8 cellular contexts compared by ENCODE assay signal in the genomic region with DNA sequence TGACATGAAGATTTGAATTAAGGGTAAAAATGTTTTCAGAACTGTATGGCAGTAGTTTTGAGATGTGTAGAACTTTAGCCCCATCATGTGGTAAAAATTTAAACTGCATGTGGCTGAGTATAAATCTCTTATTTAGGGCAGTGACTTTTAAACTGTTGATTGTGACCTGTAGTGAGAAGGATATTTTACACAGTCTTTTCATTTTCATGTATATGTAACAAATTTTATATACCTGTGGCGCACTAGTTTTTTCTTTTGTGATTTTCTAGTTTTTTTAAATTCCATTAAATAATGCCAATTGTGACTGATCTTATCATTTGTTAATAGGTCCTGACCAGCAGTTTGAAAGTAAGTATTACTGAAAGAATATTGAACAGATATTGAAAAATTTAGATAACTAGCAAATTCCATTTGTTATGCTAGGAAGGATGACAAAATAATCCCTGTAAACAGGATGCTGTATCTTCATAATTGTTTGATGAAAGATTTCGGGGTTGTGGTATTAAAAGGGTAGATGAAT. TPM values are rescaled to one million over a fixed set of nuclear protein-coding genes. Genes with fewer than 3 reads are reported as not detected.
DNase-seq lines count a peak whose midpoint lies in the region; ATAC-seq and TF ChIP-seq lines count a peak whose summit lies in the region.

No MANE protein-coding gene starts in this region.

- no peaks in the 10 kb centered on the region for H3K9me2 ChIP-seq in PC-3 (replicated peaks; ENCODE audit: low read length)

- peaks cover 3% of the 10 kb centered on the region for H3K4me1 ChIP-seq in A673 (ENCODE audit: insufficient read depth, low read length, poor library complexity, severe bottlenecking)
- peaks cover 10% of the 10 kb centered on the region for H3K4me1 ChIP-seq in PC-3 (ENCODE audit: insufficient read depth, low read length)
- H3K4me1 ChIP-seq in tibial artery: peaks cover 0 to 25% (median 9%) of the 10 kb centered on the region in 4 donors

- H3K9me3 ChIP-seq in A673 (ENCODE audit: low read depth, low read length, poor library complexity, severe bottlenecking) (no peaks in the 10 kb centered on the region), PC-3 (ENCODE audit: low read length) (no peaks in the 10 kb centered on the region), tibial artery (no peaks in the 10 kb centered on the region)

- H4K20me1 ChIP-seq in PC-3 (ENCODE audit: low read length): peaks cover 11% of the 10 kb centered on the region

- H3K4me3 ChIP-seq in A673 (ENCODE audit: low read depth, low read length, poor library complexity, severe bottlenecking): no peak overlapping the region
- no peak overlapping the region for H3K4me3 ChIP-seq in PC-3 (ENCODE audit: low read length)
- no peak overlapping the region for H3K4me3 ChIP-seq in cardiac fibroblast (replicated peaks in 1 of 2; ENCODE audit: low read depth in 2 of 2, low read length in 2 of 2)
- no peak overlapping the region for H3K4me3 ChIP-seq in tibial artery

- no peak overlapping the region for H3K4me2 ChIP-seq in PC-3 (ENCODE audit: low read length)

- H3K79me2 ChIP-seq in PC-3 (ENCODE audit: low read length): peaks cover 65% of the 10 kb centered on the region

- no peaks in the 10 kb centered on the region for H3F3A ChIP-seq in PC-3 (ENCODE audit: low read length, unreplicated experiment)

- no peaks in the 10 kb centered on the region for H3K36me3 ChIP-seq in A673 (ENCODE audit: insufficient read depth, low read length, poor library complexity, severe bottlenecking)
- H3K36me3 ChIP-seq in PC-3 (ENCODE audit: low read depth, low read length): peaks cover 7% of the 10 kb centered on the region
- H3K36me3 ChIP-seq in tibial artery: no peaks in the 10 kb centered on the region

- POLR2A ChIA-PET in A673 (lab: Charles Lee; ENCODE audit: low non-redundant PET) (no interaction called here), PC-3 (lab: Charles Lee; ENCODE audit: unreplicated experiment) (no interaction called here)

- H2AFZ ChIP-seq in PC-3 (ENCODE audit: low read length): no peak overlapping the region

- peak; percentile 84 for TF ChIP-seq CTCF in A673 (conservative IDR thresholded peaks at IDR 0.05; ENCODE audit: low read depth, low read length)
- peak; percentile 76 for TF ChIP-seq CTCF in PC-3 (conservative IDR thresholded peaks at IDR 0.05; ENCODE audit: low read depth, low read length)
- peak; percentile 75 for TF ChIP-seq CTCF in cardiac fibroblast (IDR thresholded peaks at IDR 0.05; ENCODE audit: low read depth, low read length)
- peak; percentile 89 to 91 for TF ChIP-seq CTCF in tibial artery (IDR thresholded peaks at IDR 0.05)

- ATAC-seq in HG03469 (IDR thresholded peaks at IDR 0.05; ENCODE audit: unreplicated experiment) (peak; percentile 44), PC-3 (peak; percentile 56)

- H3K27me3 ChIP-seq in A673 (replicated peaks; ENCODE audit: insufficient read depth, low read depth, low read length, poor library complexity) (no peaks in the 10 kb centered on the region), PC-3 (ENCODE audit: low read length) (no peaks in the 10 kb centered on the region), tibial artery (no peaks in the 10 kb centered on the region)

- CTCF ChIA-PET in A673 (lab: Charles Lee) (no interaction called here), PC-3 (lab: Charles Lee) (no interaction called here)

- H3K9ac ChIP-seq in PC-3 (ENCODE audit: low read length): no peak overlapping the region

- peak; percentile 68 for DNase-seq in A673 (ENCODE audit: low spot score)
- peak; percentile 70 for DNase-seq in ELR (ENCODE audit: low read depth)
- DNase-seq in PC-3: peak; percentile 72
- DNase-seq in cardiac fibroblast (ENCODE audit: low read depth in 2 of 2): peak; percentile 77 to 82
- peak; percentile 51 for DNase-seq in kidney glomerular epithelial cell (lab: John Stamatoyannopoulos, UW)
- DNase-seq in tibial artery: no peak
- no peak for DNase-seq in NCI-H1048 (lab: John Stamatoyannopoulos, UW)

- intact Hi-C loops in A673 (cut with micrococcal nuclease; ENCODE audit: unreplicated experiment) (loop anchor here (2.0 to 5.0 kb wide), 3 partner anchors 44 to 320 kb away; a partner anchor contains a TSS), PC-3 (cut with micrococcal nuclease) (loop anchor here (1.0 to 5.0 kb wide), 3 partner anchors 82 to 321 kb away; a partner anchor contains a TSS), tibial artery (cut with DNase I; ENCODE audit: low total_unique reads) (loop anchor here (5.0 kb wide), 1 partner anchor 319 kb away; no protein-coding TSS in a partner anchor)

- H3K27ac ChIP-seq in A673 (ENCODE audit: low read depth, low read length, poor library complexity, severe bottlenecking) (no peak overlapping the region), PC-3 (ENCODE audit: low read length) (no peak overlapping the region), tibial artery (no peak overlapping the region)

- no TSS peak for BruUV-seq in A673 (replicated peaks; lab: Mats Ljungman, UMichigan)
- no TSS peak for BruUV-seq in PC-3 (replicated peaks; lab: Mats Ljungman, UMichigan)

RNA-seq across cellular contexts. Expression of a gene that starts 47.2 kb away (rescaled TPM):
- total RNA-seq in A673 (2021) (85.5 and 86.4 TPM in 2 replicates), PC-3 (2014; rRNA removed) (29.5 and 31.8 TPM in 2 replicates)

Comparison
In these comparisons a context has a peak if more than half of its experiments do, and no peak if none do; other contexts are left out.
1. DNase-seq: peak in A673 (single experiment), ELR (single experiment), PC-3 (single experiment), cardiac fibroblast (2 of 2) and kidney glomerular epithelial cell (single experiment); none in tibial artery (0 of 2) and NCI-H1048 (single experiment).
2. Peak in every context shown above with its lines, with median percentiles within 50 percentile points of each other: CTCF ChIP-seq.